1 cellular context compared by ENCODE assay signal in the genomic region with DNA sequence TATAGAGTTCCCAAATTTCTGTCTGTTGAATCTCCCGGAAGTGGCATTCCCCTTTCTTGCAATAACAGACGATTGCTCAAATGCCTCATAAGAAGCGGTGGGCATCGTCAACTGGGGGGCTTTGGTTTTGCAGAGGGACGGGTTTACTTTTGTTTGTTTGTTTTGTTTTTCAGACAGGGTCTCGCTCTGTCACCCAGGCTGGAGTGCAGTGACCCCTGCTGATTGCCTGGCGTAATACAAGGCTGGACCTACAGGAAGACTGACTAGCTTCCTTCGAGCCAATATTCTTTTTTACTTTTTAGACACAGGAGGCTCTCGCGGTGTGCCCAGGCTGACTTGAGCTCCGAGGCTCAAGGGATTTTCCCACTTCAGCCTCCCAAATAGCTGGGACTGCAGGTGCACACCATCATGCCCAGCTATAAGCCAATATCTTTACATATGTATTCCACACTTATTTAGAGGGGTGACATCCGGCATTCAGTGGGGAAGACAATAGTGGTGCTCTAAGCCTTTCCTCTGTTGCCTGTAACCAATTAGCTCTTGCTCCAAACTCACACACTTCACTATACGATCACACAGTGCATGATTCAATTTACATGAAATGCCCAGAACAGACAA.
TF ChIP-seq lines count a peak whose summit lies in the region.

No MANE protein-coding gene starts in this region.

TF ChIP-seq in K562, 482 proteins besides CTCF, POLR2A, EP300 and RAD21 (continued from another document):
- TF ChIP-seq RBM14 (IDR thresholded peaks at IDR 0.05; ENCODE audit: borderline replicate concordance, insufficient read depth, low read depth, low read length), result no peak
- TF ChIP-seq REST (CRISPR knock-in tag; IDR thresholded peaks at IDR 0.05; ENCODE audit: low read depth), result no peak
- no peak for TF ChIP-seq MYNN (IDR thresholded peaks at IDR 0.05)
- TF ChIP-seq MYNN (CRISPR knock-in tag; IDR thresholded peaks at IDR 0.05), result no peak
- TF ChIP-seq LARP7 (IDR thresholded peaks at IDR 0.05), result no peak
- TF ChIP-seq, protein P1, sequence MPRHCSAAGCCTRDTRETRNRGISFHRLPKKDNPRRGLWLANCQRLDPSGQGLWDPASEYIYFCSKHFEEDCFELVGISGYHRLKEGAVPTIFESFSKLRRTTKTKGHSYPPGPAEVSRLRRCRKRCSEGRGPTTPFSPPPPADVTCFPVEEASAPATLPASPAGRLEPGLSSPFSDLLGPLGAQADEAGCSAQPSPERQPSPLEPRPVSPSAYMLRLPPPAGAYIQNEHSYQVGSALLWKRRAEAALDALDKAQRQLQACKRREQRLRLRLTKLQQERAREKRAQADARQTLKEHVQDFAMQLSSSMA (CRISPR knock-in tag; IDR thresholded peaks at IDR 0.05), result no peak
- TF ChIP-seq ATF2 (CRISPR knock-in tag; IDR thresholded peaks at IDR 0.05), result no peak
- TF ChIP-seq SRSF1 (IDR thresholded peaks at IDR 0.05; ENCODE audit: low read depth, low read length), result no peak
- no peak for TF ChIP-seq ELF1 (tag; IDR thresholded peaks at IDR 0.05)
- TF ChIP-seq, protein P2, sequence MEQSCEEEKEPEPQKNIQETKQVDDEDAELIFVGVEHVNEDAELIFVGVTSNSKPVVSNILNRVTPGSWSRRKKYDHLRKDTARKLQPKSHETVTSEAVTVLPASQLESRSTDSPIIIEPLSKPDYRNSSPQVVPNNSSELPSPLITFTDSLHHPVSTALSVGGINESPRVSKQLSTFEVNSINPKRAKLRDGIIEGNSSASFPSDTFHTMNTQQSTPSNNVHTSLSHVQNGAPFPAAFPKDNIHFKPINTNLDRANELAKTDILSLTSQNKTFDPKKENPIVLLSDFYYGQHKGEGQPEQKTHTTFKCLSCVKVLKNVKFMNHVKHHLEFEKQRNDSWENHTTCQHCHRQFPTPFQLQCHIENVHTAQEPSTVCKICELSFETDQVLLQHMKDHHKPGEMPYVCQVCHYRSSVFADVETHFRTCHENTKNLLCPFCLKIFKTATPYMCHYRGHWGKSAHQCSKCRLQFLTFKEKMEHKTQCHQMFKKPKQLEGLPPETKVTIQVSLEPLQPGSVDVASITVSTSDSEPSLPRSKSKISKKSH (CRISPR knock-in tag; IDR thresholded peaks at IDR 0.05), result no peak
- no peak for TF ChIP-seq CEBPB (tag; IDR thresholded peaks at IDR 0.05)
- no peak for TF ChIP-seq CTCFL (IDR thresholded peaks at IDR 0.05; ENCODE audit: borderline replicate concordance, insufficient read depth, low read depth, low read length, poor library complexity, severe bottlenecking)
- TF ChIP-seq ZNF699 (CRISPR knock-in tag; IDR thresholded peaks at IDR 0.05; ENCODE audit: insufficient replicate concordance), result no peak
- no peak for TF ChIP-seq SAFB2 (IDR thresholded peaks at IDR 0.05; ENCODE audit: borderline replicate concordance, low read depth, low read length, severe bottlenecking)
- no peak for TF ChIP-seq SNRNP70 (optimal IDR thresholded peaks at IDR 0.05; ENCODE audit: low read depth, low read length)
- TF ChIP-seq, protein P3, sequence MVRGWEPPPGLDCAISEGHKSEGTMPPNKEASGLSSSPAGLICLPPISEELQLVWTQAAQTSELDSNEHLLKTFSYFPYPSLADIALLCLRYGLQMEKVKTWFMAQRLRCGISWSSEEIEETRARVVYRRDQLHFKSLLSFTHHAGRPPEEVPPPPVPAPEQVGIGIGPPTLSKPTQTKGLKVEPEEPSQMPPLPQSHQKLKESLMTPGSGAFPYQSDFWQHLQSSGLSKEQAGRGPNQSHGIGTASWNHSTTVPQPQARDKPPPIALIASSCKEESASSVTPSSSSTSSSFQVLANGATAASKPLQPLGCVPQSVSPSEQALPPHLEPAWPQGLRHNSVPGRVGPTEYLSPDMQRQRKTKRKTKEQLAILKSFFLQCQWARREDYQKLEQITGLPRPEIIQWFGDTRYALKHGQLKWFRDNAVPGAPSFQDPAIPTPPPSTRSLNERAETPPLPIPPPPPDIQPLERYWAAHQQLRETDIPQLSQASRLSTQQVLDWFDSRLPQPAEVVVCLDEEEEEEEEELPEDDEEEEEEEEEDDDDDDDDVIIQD (CRISPR knock-in tag; IDR thresholded peaks at IDR 0.05), result no peak
TF ChIP-seq in K562: peak in this region for 0.
